1 cellular context compared by ENCODE assay signal in genomic region chr12:11651377-11651776, GRCh38.
TF ChIP-seq lines count a peak whose summit lies in the region.

No MANE protein-coding gene starts in this region.

TF ChIP-seq in GM12878, 131 proteins besides CTCF, POLR2A, EP300 and RAD21 (continued from another document):
- TF ChIP-seq, protein P1, sequence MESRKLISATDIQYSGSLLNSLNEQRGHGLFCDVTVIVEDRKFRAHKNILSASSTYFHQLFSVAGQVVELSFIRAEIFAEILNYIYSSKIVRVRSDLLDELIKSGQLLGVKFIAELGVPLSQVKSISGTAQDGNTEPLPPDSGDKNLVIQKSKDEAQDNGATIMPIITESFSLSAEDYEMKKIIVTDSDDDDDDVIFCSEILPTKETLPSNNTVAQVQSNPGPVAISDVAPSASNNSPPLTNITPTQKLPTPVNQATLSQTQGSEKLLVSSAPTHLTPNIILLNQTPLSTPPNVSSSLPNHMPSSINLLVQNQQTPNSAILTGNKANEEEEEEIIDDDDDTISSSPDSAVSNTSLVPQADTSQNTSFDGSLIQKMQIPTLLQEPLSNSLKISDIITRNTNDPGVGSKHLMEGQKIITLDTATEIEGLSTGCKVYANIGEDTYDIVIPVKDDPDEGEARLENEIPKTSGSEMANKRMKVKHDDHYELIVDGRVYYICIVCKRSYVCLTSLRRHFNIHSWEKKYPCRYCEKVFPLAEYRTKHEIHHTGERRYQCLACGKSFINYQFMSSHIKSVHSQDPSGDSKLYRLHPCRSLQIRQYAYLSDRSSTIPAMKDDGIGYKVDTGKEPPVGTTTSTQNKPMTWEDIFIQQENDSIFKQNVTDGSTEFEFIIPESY (IDR thresholded peaks at IDR 0.05) = no peak
TF ChIP-seq in GM12878: peak in this region for 4.
